ENCODE assay signal across 12 cellular contexts in the genomic region with DNA sequence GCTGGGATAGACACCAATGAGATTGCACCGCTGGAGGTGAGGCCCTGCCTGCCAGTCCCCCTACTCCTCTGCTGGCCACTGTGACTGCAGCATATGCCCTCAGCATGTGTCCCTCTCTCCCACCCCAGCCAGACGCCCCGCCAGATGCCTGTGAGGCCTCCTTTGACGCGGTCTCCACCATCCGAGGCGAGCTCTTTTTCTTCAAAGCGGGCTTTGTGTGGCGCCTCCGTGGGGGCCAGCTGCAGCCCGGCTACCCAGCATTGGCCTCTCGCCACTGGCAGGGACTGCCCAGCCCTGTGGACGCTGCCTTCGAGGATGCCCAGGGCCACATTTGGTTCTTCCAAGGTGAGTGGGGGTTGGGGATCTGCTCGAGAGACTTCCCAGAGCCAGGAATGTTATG. TPM values are rescaled to one million over a fixed set of nuclear protein-coding genes. Genes with fewer than 3 reads are reported as not detected.
DNase-seq lines count a peak whose midpoint lies in the region; ATAC-seq and TF ChIP-seq lines count a peak whose summit lies in the region.
"Had no signal": no experiment of that assay in that cellular context is flagged by ENCODE, and none has a peak within 500 bp of the region (broad histone marks: within the 10 kb centered on the region; RNA-seq: fewer than 3 reads in every experiment).

No MANE protein-coding gene starts in this region.

- H3K36me3 ChIP-seq in heart left ventricle (peaks cover 0 to 7% (median 0%) of the 10 kb centered on the region in 9 donors), vagina (no peaks in the 10 kb centered on the region)

- H3K4me1 ChIP-seq in heart left ventricle, result peaks cover 0 to 15% (median 3%) of the 10 kb centered on the region in 12 donors
- H3K4me1 ChIP-seq in vagina, result peaks cover 30% of the 10 kb centered on the region

- DNase-seq in Right ventricle myocardium inferior (ENCODE audit: missing footprints) (peak; percentile 53), heart left ventricle (no peak), medulla oblongata (ENCODE audit: extremely low spot score) (peak; percentile 94), vagina (ENCODE audit: extremely low spot score in 2 of 2) (no peak), KG1 (lab: John Stamatoyannopoulos, UW) (no peak), A172 (ENCODE audit: low spot score) (no peak)
- DNase-seq: activated naive CD8-positive, alpha-beta T cell treated with anti-CD3 and anti-CD28 coated beads for 36 hours; NCI-H1048; Right ventricle myocardium superior had no signal

- intact Hi-C loops in Right ventricle myocardium inferior (cut with DNase I) (no loop called here), heart left ventricle (cut with DNase I) (no loop called here), vagina (cut with DNase I) (no loop called here)

- ATAC-seq in Right ventricle myocardium inferior (no peak), heart left ventricle (no peak)

- H3K4me3 ChIP-seq in heart left ventricle (no peak overlapping the region), vagina (no peak overlapping the region)
- H3K4me3 ChIP-seq: coronary artery had no signal

- H3K27me3 ChIP-seq in heart left ventricle (no peaks in the 10 kb centered on the region), vagina (no peaks in the 10 kb centered on the region)

- H3K9me3 ChIP-seq in heart left ventricle, result no peaks in the 10 kb centered on the region
- H3K9me3 ChIP-seq in vagina, result no peaks in the 10 kb centered on the region

- TF ChIP-seq CTCF in heart left ventricle (IDR thresholded peaks at IDR 0.05) (no peak), vagina (IDR thresholded peaks at IDR 0.05) (no peak)

- WGBS in heart left ventricle, 4 donors, result 81 to 90% (median 90%) methylated on average over 10 to 15 of the region's 15 CpGs

- TF ChIP-seq POLR2A in heart left ventricle (IDR thresholded peaks at IDR 0.05) (no peak), vagina (IDR thresholded peaks at IDR 0.05) (no peak)

- H3K27ac ChIP-seq in heart left ventricle, result no peak overlapping the region
- peak overlapping the region; percentile 17 for H3K27ac ChIP-seq in vagina
- H3K27ac ChIP-seq: coronary artery had no signal

RNA-seq across cellular contexts. Expression of gene SMARCB1, which starts 5.7 kb away (rescaled TPM):
- total RNA-seq in Right ventricle myocardium inferior, result 52.5 TPM
- total RNA-seq in heart left ventricle, result 10 to 100 TPM; 32.8 to 54.2 (median 45.6) TPM
- polyA plus RNA-seq in heart left ventricle, result 10 to 100 TPM; 30.2 to 75.3 TPM
- 147 TPM for total RNA-seq in vagina
- 69.1 and 168 TPM in 2 replicates for total RNA-seq in A172 (2014; rRNA removed; shearing (Covaris generic))

RNA-seq across cellular contexts. Expression of gene MMP11, which starts 8.4 kb away (rescaled TPM):
- total RNA-seq in Right ventricle myocardium inferior (28.0 TPM), heart left ventricle (10 to 100 TPM in 5 of 9 donors, 1 to 10 TPM in 4; 5.2 to 17.0 (median 10.4) TPM), vagina (6.4 TPM)
- 10 to 100 TPM in 1 of 2 donors, 1 to 10 TPM in 1; 6.2 to 10.5 TPM for polyA plus RNA-seq in heart left ventricle
- 8.2 and 10.3 TPM in 2 replicates for total RNA-seq in A172 (2014; rRNA removed; shearing (Covaris generic))

RNA-seq across cellular contexts. Expression of gene CHCHD10, which starts 13.3 kb away (rescaled TPM):
- total RNA-seq in Right ventricle myocardium inferior (1,642 TPM), heart left ventricle (1,000 to 10,000 TPM in 3 of 9 donors, 100 to 1,000 TPM in 6; 374 to 1,458 (median 944) TPM), vagina (12.0 TPM)
- 1,000 to 10,000 TPM in 1 of 2 donors, 100 to 1,000 TPM in 1; 393 to 2,069 TPM for polyA plus RNA-seq in heart left ventricle
- 2.6 and 17.3 TPM in 2 replicates for total RNA-seq in A172 (2014; rRNA removed; shearing (Covaris generic))

RNA-seq across cellular contexts. Expression of gene C22orf15, which starts 18.3 kb away (rescaled TPM):
- total RNA-seq in Right ventricle myocardium inferior, result not detected
- not detected for total RNA-seq in heart left ventricle
- polyA plus RNA-seq in heart left ventricle, result not detected
- not detected for total RNA-seq in vagina
- 0.26 and 0.40 TPM in 2 replicates for total RNA-seq in A172 (2014; rRNA removed; shearing (Covaris generic))
- total RNA-seq: myocyte, Right ventricle myocardium superior had no signal

RNA-seq across cellular contexts. Expression of gene VPREB3, which starts 26.8 kb away (rescaled TPM):
- total RNA-seq in Right ventricle myocardium inferior (0.43 TPM), heart left ventricle (1 to 10 TPM in 2 of 9 donors, under 1 TPM in 4, not detected in 3; 0.63 to 3.2 (median 0.84) TPM), vagina (not detected)
- polyA plus RNA-seq in heart left ventricle, result under 1 TPM; 0.75 to 0.80 TPM
- not detected in 2 replicates for total RNA-seq in A172 (2014; rRNA removed; shearing (Covaris generic))
- total RNA-seq: fibroblast of lung had no signal
- polyA plus RNA-seq: fibroblast of lung had no signal

Comparison
In these comparisons a context has a peak if more than half of its experiments do, and no peak if none do; other contexts are left out.
1. DNase-seq: peak in Right ventricle myocardium inferior (single experiment) and medulla oblongata (single experiment); none in heart left ventricle (0 of 5), vagina (0 of 2), KG1 (single experiment) and A172 (single experiment).
2. RNA of gene CHCHD10, which starts 13.3 kb away (total RNA-seq): 1,642 TPM in Right ventricle myocardium inferior (single experiment) and 374 to 1,458 TPM in heart left ventricle; 2.6 to 17.3 TPM in A172 and 12.0 TPM in vagina (single experiment); every median in the first group is over 10 times any median in the second.